In the genomic region with DNA sequence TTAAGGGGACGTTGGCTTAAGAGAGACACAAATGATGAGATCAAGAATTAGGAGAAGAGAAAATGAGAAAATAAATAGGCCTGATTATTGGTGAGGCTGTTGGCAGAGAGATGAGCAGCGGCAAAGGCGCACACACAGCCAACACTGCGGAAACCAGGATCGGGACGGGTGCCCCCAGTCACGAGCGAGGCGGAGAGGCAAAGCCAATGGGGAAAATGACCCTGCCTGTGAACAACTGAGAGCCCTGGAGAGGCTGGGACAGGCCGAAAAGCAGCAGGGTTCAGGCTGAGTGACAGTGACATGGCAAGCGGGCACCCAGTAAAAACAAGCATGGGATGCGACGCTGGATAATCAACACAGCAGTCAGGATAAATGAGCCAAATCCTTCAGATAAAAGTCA, we compare ENCODE assay signal across 1 cellular context.
TF ChIP-seq lines count a peak whose summit lies in the region.

No MANE protein-coding gene starts in this region.

TF ChIP-seq in endothelial cell of umbilical vein, 7 proteins besides CTCF, POLR2A, EP300 and RAD21:
- TF ChIP-seq FOS (IDR thresholded peaks at IDR 0.05; ENCODE audit: borderline replicate concordance, insufficient read depth, low read length) (no peak), POLR2AphosphoS5 (IDR thresholded peaks at IDR 0.05; ENCODE audit: insufficient read depth, low read depth, low read length) (no peak), EZH2 (IDR thresholded peaks at IDR 0.05; ENCODE audit: borderline replicate concordance, low read depth, low read length, severe bottlenecking) (no peak), MAX (IDR thresholded peaks at IDR 0.05; ENCODE audit: insufficient read depth, insufficient read length) (no peak), GATA2 (IDR thresholded peaks at IDR 0.05; ENCODE audit: insufficient read depth, insufficient read length, low read depth, low read length) (no peak), JUN (IDR thresholded peaks at IDR 0.05; ENCODE audit: borderline replicate concordance, insufficient read depth, insufficient read length, low read depth) (no peak), MYC (IDR thresholded peaks at IDR 0.05; ENCODE audit: low read depth, low read length) (no peak)
